In genomic region chr3:187698499-187699399, GRCh38 we compare ENCODE assay signal across 23 cellular contexts. TPM values are rescaled to one million over a fixed set of nuclear protein-coding genes. Genes with fewer than 3 reads are reported as not detected.
DNase-seq lines count a peak whose midpoint lies in the region; ATAC-seq, FAIRE-seq and TF ChIP-seq lines count a peak whose summit lies in the region.
"Had no signal": no experiment of that assay in that cellular context is flagged by ENCODE, and none has a peak within 500 bp of the region (broad histone marks: within the 10 kb centered on the region; RNA-seq: fewer than 3 reads in every experiment).

No MANE protein-coding gene starts in this region.

- H3K9me3 ChIP-seq in K562 (replicated peaks; ENCODE audit: control insufficient read depth, insufficient read depth, low read depth, low read length) (no peaks in the 10 kb centered on the region), psoas muscle (no peaks in the 10 kb centered on the region), OCI-LY7 (ENCODE audit: low read length) (no peaks in the 10 kb centered on the region)
- H3K9me3 ChIP-seq: A549, Caco-2 had no signal

- ATAC-seq in K562: peak; percentile 78
- no peak for ATAC-seq in psoas muscle
- ATAC-seq: A549, HCT116 had no signal

- peaks cover 2 to 35% of the 10 kb centered on the region in 2 experiments; a peak in 3 of 5 replicates for H3K27me3 ChIP-seq in K562 (ENCODE audit: control insufficient read depth in 2 of 2, insufficient read depth in 2 of 2, low read length in 2 of 2)
- H3K27me3 ChIP-seq in psoas muscle (ENCODE audit: insufficient read depth in 3 of 3, low read length in 2 of 3): peaks cover 0 to 3% (median 0%) of the 10 kb centered on the region in 3 donors

- POLR2A ChIA-PET in K562 (lab: Yijun Ruan, JAX) (no interaction called here), OCI-LY7 (lab: Charles Lee) (no interaction called here)

- DNase-seq in NCI-H1105 (lab: John Stamatoyannopoulos, UW) (peak; percentile 16), NCI-H1105 treated with DMSO at 0.1 percent for 48 hours (lab: John Stamatoyannopoulos, UW) (no peak), DMS53 (lab: John Stamatoyannopoulos, UW) (peak; percentile 65), K562 (ENCODE audit: extremely low read depth in 1 of 4, low spot score in 3 of 4) (no peak), urothelium cell line (ENCODE audit: low spot score) (no peak), psoas muscle (no peak), OCI-LY7 (ENCODE audit: low spot score) (no peak)
- DNase-seq: AML-193; Caco-2; CD4-positive, alpha-beta T cell; DMS79 treated with DMSO at 0.1 percent for 48 hours; GF-D8; GOT3; H7; HFFc6 had no signal

- no peak overlapping the region for H3K4me3 ChIP-seq in K562
- no peak overlapping the region for H3K4me3 ChIP-seq in psoas muscle
- no peak overlapping the region for H3K4me3 ChIP-seq in OCI-LY7 (ENCODE audit: low read depth, low read length, poor library complexity, severe bottlenecking)
- H3K4me3 ChIP-seq: A549 had no signal

- H3K79me2 ChIP-seq in K562 (ENCODE audit: control insufficient read depth, insufficient read depth, low read length) (no peaks in the 10 kb centered on the region), OCI-LY7 (ENCODE audit: insufficient read depth, low read depth, low read length) (no peaks in the 10 kb centered on the region)

- H3K27ac ChIP-seq in K562 (ENCODE audit: extremely low read depth, low read depth, low read length): no peak overlapping the region
- H3K27ac ChIP-seq in psoas muscle: no peak overlapping the region
- H3K27ac ChIP-seq in OCI-LY7 (ENCODE audit: low read depth, low read length, poor library complexity, severe bottlenecking): no peak overlapping the region
- H3K27ac ChIP-seq: 22Rv1, A549, C4-2B, HL-60 had no signal

- no peak for TF ChIP-seq CTCF in K562 (IDR thresholded peaks at IDR 0.05 in 2 of 3, conservative IDR thresholded peaks at IDR 0.05 in 1 of 3; ENCODE audit: insufficient read depth in 2 of 3, low read depth in 1 of 3, low read length in 3 of 3)
- no peak for TF ChIP-seq CTCF in psoas muscle (IDR thresholded peaks at IDR 0.05)
- TF ChIP-seq CTCF in OCI-LY7 (conservative IDR thresholded peaks at IDR 0.05; ENCODE audit: low read length): no peak

- no peak for TF ChIP-seq EP300 in K562 (IDR thresholded peaks at IDR 0.05; ENCODE audit: low read length)

- CTCF ChIA-PET in K562 (lab: Yijun Ruan, JAX; ENCODE audit: low intra/inter-chr PET ratio): no interaction called here
- CTCF ChIA-PET in OCI-LY7 (lab: Charles Lee; ENCODE audit: unreplicated experiment): no interaction called here

- no peak overlapping the region for H3K9ac ChIP-seq in K562 (ENCODE audit: insufficient read depth in 1 of 2, low read depth in 2 of 2, low read length in 2 of 2)

- FAIRE-seq in K562 (lab: Jason Lieb, UNC) (no peak), urothelium cell line (lab: Jason Lieb, UNC) (peak; percentile 66)
- FAIRE-seq: A549, D721Med had no signal

- BruUV-seq in K562 (replicated peaks; lab: Mats Ljungman, UMichigan) (no TSS peak), OCI-LY7 (replicated peaks; lab: Mats Ljungman, UMichigan) (no TSS peak)

- 2% methylated on average over 28 of the region's 42 CpGs for WGBS in K562 (ENCODE audit: insufficient coverage, low coverage, missing lambda C conversion rate)
- 91 to 94% (median 93%) methylated on average over 33 to 38 of the region's 42 CpGs for WGBS in psoas muscle, 3 donors

- no peak for TF ChIP-seq RAD21 in K562 (CRISPR knock-in tag; conservative IDR thresholded peaks at IDR 0.05 in 1 of 2, IDR thresholded peaks at IDR 0.05 in 1 of 2)

- H3K36me3 ChIP-seq in K562 (ENCODE audit: control insufficient read depth, insufficient read depth, low read length): no peaks in the 10 kb centered on the region
- no peaks in the 10 kb centered on the region for H3K36me3 ChIP-seq in psoas muscle (ENCODE audit: insufficient read depth in 1 of 2, low read depth in 1 of 2)
- no peaks in the 10 kb centered on the region for H3K36me3 ChIP-seq in OCI-LY7 (ENCODE audit: insufficient read depth, low read length)

- H3K4me1 ChIP-seq in K562 (replicated peaks in 1 of 2; ENCODE audit: control insufficient read depth in 2 of 2, insufficient read depth in 2 of 2, low read length in 2 of 2) (peaks cover 0 to 8% of the 10 kb centered on the region in 2 experiments; a peak in 1 of 5 replicates), psoas muscle (peaks cover 31% of the 10 kb centered on the region), OCI-LY7 (ENCODE audit: insufficient read depth, low read length, poor library complexity, severe bottlenecking) (no peaks in the 10 kb centered on the region)
- H3K4me1 ChIP-seq: A549 had no signal

- in situ Hi-C loops in K562 (cut with MboI): no loop called here

- intact Hi-C loops in K562 (cut with micrococcal nuclease) (no loop called here), psoas muscle (cut with DNase I) (no loop called here), OCI-LY7 (cut with micrococcal nuclease; ENCODE audit: unreplicated experiment) (no loop called here)

- H4K20me1 ChIP-seq in K562 (replicated peaks; ENCODE audit: control insufficient read depth, insufficient read depth, low read length) (no peaks in the 10 kb centered on the region), OCI-LY7 (ENCODE audit: insufficient read depth, low read length) (no peaks in the 10 kb centered on the region)

- H2AFZ ChIP-seq in K562 (ENCODE audit: low read depth, low read length) (no peak overlapping the region), OCI-LY7 (ENCODE audit: low read length) (no peak overlapping the region)

- no peaks in the 10 kb centered on the region for H3K9me1 ChIP-seq in K562 (ENCODE audit: control insufficient read depth, insufficient read depth, low read length)

- H3K4me2 ChIP-seq in K562 (ENCODE audit: insufficient read depth, low read length) (no peak overlapping the region), OCI-LY7 (ENCODE audit: low read length) (no peak overlapping the region)
- H3K4me2 ChIP-seq: A549 had no signal

- H3K9me2 ChIP-seq in OCI-LY7 (ENCODE audit: insufficient read depth, low read length): no peaks in the 10 kb centered on the region

- no peak for TF ChIP-seq POLR2A in K562 (conservative IDR thresholded peaks at IDR 0.05)

RNA-seq across cellular contexts. Expression of gene RTP2, which starts 3.6 kb away (rescaled TPM):
- total RNA-seq in K562 (2011; cell fraction: chromatin; rRNA removed; ENCODE audit: low replicate concordance): not detected in 2 replicates
- not detected in 2 replicates for total RNA-seq in K562 (2011; cell fraction: nucleolus; rRNA removed)
- not detected in 2 replicates for total RNA-seq in K562 (2011; cell fraction: nucleoplasm; rRNA removed)
- total RNA-seq in K562 (2014; rRNA removed) (not detected in 2 replicates), K562 (2014; rRNA removed; fragmentation: Illumina TruSeq; extraction: Trizol) (not detected in 2 replicates), K562 (2015; rRNA removed; fragmentation: Illumina TruSeq; extraction: Trizol) (not detected in 2 replicates), K562 (2021) (not detected in 2 replicates), psoas muscle (1 to 10 TPM in 1 of 4 donors, under 1 TPM in 2, not detected in 1; 0.21 to 4.0 (median 0.32) TPM), OCI-LY7 (2022) (not detected in 2 replicates)
- polyA plus RNA-seq in K562 (2011; rRNA removed) (not detected in 2 replicates), K562 (2014; fragmentation: Illumina TruSeq; extraction: Trizol) (not detected in 2 replicates), K562 (2014; fragmentation: Nextera tagmentation; extraction: Ambion mirVana) (not detected), K562 (2014; rRNA removed) (not detected in 2 replicates), psoas muscle (under 1 TPM in 2 of 3 donors, not detected in 1; 0.08 to 0.66 TPM)
- not detected in 2 replicates for polyA plus RNA-seq in K562 (2011; cell fraction: cytosol; rRNA removed)
- not detected in 2 replicates for polyA plus RNA-seq in K562 (2011; cell fraction: nucleus; rRNA removed)
- polyA plus RNA-seq in K562 (2012): not detected in 2 replicates
- not detected in 2 replicates for polyA minus RNA-seq in K562 (2011; rRNA and poly(A)+ RNA removed)
- not detected in 2 replicates for polyA minus RNA-seq in K562 (2011; cell fraction: cytosol; rRNA and poly(A)+ RNA removed)
- not detected in 2 replicates for polyA minus RNA-seq in K562 (2011; cell fraction: nucleus; rRNA and poly(A)+ RNA removed)
- not detected in 2 replicates for total RNA-seq in OCI-LY7 (2014; rRNA removed; shearing (Covaris generic))
- total RNA-seq: Caco-2; CD4-positive, alpha-beta T cell; H7; HFFc6; HT1080 had no signal
- polyA plus RNA-seq: A549, BJ had no signal

RNA-seq across cellular contexts. Expression of gene SST, which starts 28.6 kb away (rescaled TPM):
- total RNA-seq in K562 (2011; cell fraction: chromatin; rRNA removed; ENCODE audit: low replicate concordance): not detected in 2 replicates
- total RNA-seq in K562 (2011; cell fraction: nucleolus; rRNA removed): not detected in 2 replicates
- total RNA-seq in K562 (2011; cell fraction: nucleoplasm; rRNA removed): not detected in 2 replicates
- total RNA-seq in K562 (2014; rRNA removed) (not detected in 2 replicates), K562 (2014; rRNA removed; fragmentation: Illumina TruSeq; extraction: Trizol) (not detected in 2 replicates), K562 (2015; rRNA removed; fragmentation: Illumina TruSeq; extraction: Trizol) (not detected in 2 replicates), K562 (2021) (not detected in 2 replicates), psoas muscle (not detected), OCI-LY7 (2022) (not detected in 2 replicates)
- polyA plus RNA-seq in K562 (2011; rRNA removed) (not detected in 2 replicates), K562 (2014; fragmentation: Illumina TruSeq; extraction: Trizol) (not detected in 2 replicates), K562 (2014; fragmentation: Nextera tagmentation; extraction: Ambion mirVana) (not detected), K562 (2014; rRNA removed) (not detected in 2 replicates), psoas muscle (under 1 TPM in 2 of 3 donors, not detected in 1; 0.23 to 0.85 TPM)
- polyA plus RNA-seq in K562 (2011; cell fraction: cytosol; rRNA removed): not detected in 2 replicates
- not detected in 2 replicates for polyA plus RNA-seq in K562 (2011; cell fraction: nucleus; rRNA removed)
- polyA plus RNA-seq in K562 (2012): not detected in 2 replicates
- not detected in 2 replicates for polyA minus RNA-seq in K562 (2011; rRNA and poly(A)+ RNA removed)
- not detected in 2 replicates for polyA minus RNA-seq in K562 (2011; cell fraction: cytosol; rRNA and poly(A)+ RNA removed)
- not detected in 2 replicates for polyA minus RNA-seq in K562 (2011; cell fraction: nucleus; rRNA and poly(A)+ RNA removed)
- total RNA-seq in OCI-LY7 (2014; rRNA removed; shearing (Covaris generic)): not detected in 2 replicates
- total RNA-seq: Caco-2; CD4-positive, alpha-beta T cell; HFFc6; HT1080 had no signal
- polyA plus RNA-seq: A549 had no signal

RNA-seq across cellular contexts. Expression of gene BCL6, which starts 46.5 kb away (rescaled TPM):
- 13.3 and 20.6 TPM in 2 replicates for total RNA-seq in K562 (2011; cell fraction: chromatin; rRNA removed; ENCODE audit: low replicate concordance)
- total RNA-seq in K562 (2011; cell fraction: nucleolus; rRNA removed): 9.1 and 10.0 TPM in 2 replicates
- 14.6 and 28.6 TPM in 2 replicates for total RNA-seq in K562 (2011; cell fraction: nucleoplasm; rRNA removed)
- 0.64 and 1.3 TPM in 2 replicates for total RNA-seq in K562 (2014; rRNA removed)
- 1.4 and 1.6 TPM in 2 replicates for total RNA-seq in K562 (2014; rRNA removed; fragmentation: Illumina TruSeq; extraction: Trizol)
- total RNA-seq in K562 (2015; rRNA removed; fragmentation: Illumina TruSeq; extraction: Trizol): 0.94 and 0.98 TPM in 2 replicates
- total RNA-seq in K562 (2021): 2.4 and 3.5 TPM in 2 replicates
- 3.4 and 8.7 TPM in 2 replicates for polyA plus RNA-seq in K562 (2011; rRNA removed)
- 0.98 and 3.2 TPM in 2 replicates for polyA plus RNA-seq in K562 (2011; cell fraction: cytosol; rRNA removed)
- polyA plus RNA-seq in K562 (2011; cell fraction: nucleus; rRNA removed): 21.7 and 44.7 TPM in 2 replicates
- 5.8 and 17.3 TPM in 2 replicates for polyA plus RNA-seq in K562 (2012)
- polyA plus RNA-seq in K562 (2014; fragmentation: Illumina TruSeq; extraction: Trizol): 2.6 and 2.8 TPM in 2 replicates
- polyA plus RNA-seq in K562 (2014; fragmentation: Nextera tagmentation; extraction: Ambion mirVana): under 1 TPM; 0.08 to 0.23 TPM
- 2.5 and 2.8 TPM in 2 replicates for polyA plus RNA-seq in K562 (2014; rRNA removed)
- polyA minus RNA-seq in K562 (2011; rRNA and poly(A)+ RNA removed): 3.9 and 5.7 TPM in 2 replicates
- polyA minus RNA-seq in K562 (2011; cell fraction: cytosol; rRNA and poly(A)+ RNA removed): 0.48 and 0.91 TPM in 2 replicates
- polyA minus RNA-seq in K562 (2011; cell fraction: nucleus; rRNA and poly(A)+ RNA removed): 3.8 and 5.6 TPM in 2 replicates
- total RNA-seq in psoas muscle: 100 to 1,000 TPM; 235 to 524 (median 312) TPM
- 100 to 1,000 TPM in 2 of 3 donors, 10 to 100 TPM in 1; 43.2 to 276 (median 172) TPM for polyA plus RNA-seq in psoas muscle
- total RNA-seq in OCI-LY7 (2014; rRNA removed; shearing (Covaris generic)): 62.4 and 65.6 TPM in 2 replicates
- total RNA-seq in OCI-LY7 (2022): 251 and 256 TPM in 2 replicates

Comparison
In these comparisons a context has a peak if more than half of its experiments do, and no peak if none do; other contexts are left out.
1. DNase-seq: peak in NCI-H1105 (single experiment) and DMS53 (single experiment); none in NCI-H1105 treated with DMSO at 0.1 percent for 48 hours (single experiment), K562 (0 of 4), urothelium cell line (single experiment), psoas muscle (0 of 2) and OCI-LY7 (single experiment).